Comparison of ENCODE assay signal across 8 cellular contexts in the genomic region with DNA sequence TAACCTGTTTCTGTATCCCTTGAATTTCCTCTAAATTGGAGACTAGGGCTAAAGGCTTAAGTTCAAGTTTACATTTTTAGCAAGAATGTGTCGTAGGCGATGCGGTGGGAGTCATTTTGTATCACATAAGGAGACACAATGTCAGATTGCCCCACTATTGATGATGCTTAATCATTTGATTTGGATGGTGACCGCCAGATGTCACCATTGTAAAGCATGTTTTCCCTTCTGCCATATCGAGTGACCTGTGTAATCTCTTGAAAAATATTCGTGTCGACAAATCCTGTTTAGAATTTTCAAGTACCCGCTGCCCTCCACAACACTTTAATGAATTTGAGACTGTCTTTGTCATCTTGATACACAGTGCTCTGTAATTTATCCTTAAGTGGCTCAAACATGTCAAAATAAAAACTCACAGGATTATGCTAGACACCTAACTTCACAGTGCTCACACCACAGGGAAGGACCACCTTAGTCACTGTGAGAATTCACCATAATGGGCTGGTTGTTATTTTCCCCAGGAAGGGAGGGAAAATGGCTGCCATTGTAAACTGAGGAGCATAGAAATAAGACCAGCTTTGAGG. TPM values are rescaled to one million over a fixed set of nuclear protein-coding genes. Genes with fewer than 3 reads are reported as not detected.
DNase-seq lines count a peak whose midpoint lies in the region; FAIRE-seq and TF ChIP-seq lines count a peak whose summit lies in the region.

No MANE protein-coding gene starts in this region.

- H3K4me3 ChIP-seq in OCI-LY7 (ENCODE audit: low read depth, low read length, poor library complexity, severe bottlenecking): no peak overlapping the region
- no peak overlapping the region for H3K4me3 ChIP-seq in endothelial cell of umbilical vein (replicated peaks in 1 of 3; ENCODE audit: insufficient read depth in 1 of 3, low read depth in 1 of 3, low read length in 3 of 3)
- no peak overlapping the region for H3K4me3 ChIP-seq in retinal pigment epithelial cell (ENCODE audit: low read length)

- TF ChIP-seq CTCF in OCI-LY7 (conservative IDR thresholded peaks at IDR 0.05; ENCODE audit: low read length) (peak; percentile 26; the same call in 1 of the 2 replicates), endothelial cell of umbilical vein (IDR thresholded peaks at IDR 0.05; ENCODE audit: extremely low read depth in 1 of 2, insufficient read depth in 1 of 2, low read depth in 1 of 2, low read length in 2 of 2) (no peak), retinal pigment epithelial cell (conservative IDR thresholded peaks at IDR 0.05; ENCODE audit: low read depth, low read length) (peak; percentile 48)

- no peaks in the 10 kb centered on the region for H3K36me3 ChIP-seq in OCI-LY7 (ENCODE audit: insufficient read depth, low read length)
- H3K36me3 ChIP-seq in endothelial cell of umbilical vein (ENCODE audit: control insufficient read depth in 2 of 2, extremely low read depth in 1 of 2, insufficient read depth in 2 of 2, low read length in 2 of 2): no peaks in the 10 kb centered on the region

- H3K9ac ChIP-seq in endothelial cell of umbilical vein (replicated peaks; ENCODE audit: extremely low read depth, insufficient read depth, low read length): no peak overlapping the region

- no peak for TF ChIP-seq POLR2A in endothelial cell of umbilical vein (IDR thresholded peaks at IDR 0.05; ENCODE audit: low read depth, low read length)

- intact Hi-C loops in OCI-LY7 (cut with micrococcal nuclease; ENCODE audit: unreplicated experiment): no loop called here
- intact Hi-C loops in endothelial cell of umbilical vein (cut with micrococcal nuclease): loop anchor here (5.0 kb wide), 1 partner anchor 187 kb away; no protein-coding TSS in a partner anchor

- no peaks in the 10 kb centered on the region for H3K9me3 Mint-ChIP-seq in activated T-cell treated with anti-CD3 and anti-CD28 coated beads, Interleukin-2, amount 50 U/mL, for 24 hours

- dilution Hi-C loops in endothelial cell of umbilical vein (cut with MboI; ENCODE audit: extremely low pct_ligation_motif_present, low sequenced_read_pairs): no loop called here

- H3K4me1 Mint-ChIP-seq in activated T-cell treated with anti-CD3 and anti-CD28 coated beads, Interleukin-2, amount 50 U/mL, for 24 hours (ENCODE audit: low read depth): no peaks in the 10 kb centered on the region

- H3K9me1 ChIP-seq in endothelial cell of umbilical vein (replicated peaks; ENCODE audit: control insufficient read depth, extremely low read depth, insufficient read depth, low read length): no peaks in the 10 kb centered on the region

- no peak overlapping the region for H3K4me2 ChIP-seq in OCI-LY7 (ENCODE audit: low read length)
- H3K4me2 ChIP-seq in endothelial cell of umbilical vein (ENCODE audit: insufficient read depth, low read length): no peak overlapping the region

- no TSS peak for BruUV-seq in OCI-LY7 (replicated peaks; lab: Mats Ljungman, UMichigan)
- BruUV-seq in endothelial cell of umbilical vein (replicated peaks; lab: Mats Ljungman, UMichigan): no TSS peak

- H3K4me3 Mint-ChIP-seq in activated T-cell treated with anti-CD3 and anti-CD28 coated beads, Interleukin-2, amount 50 U/mL, for 24 hours: no peak overlapping the region

- FAIRE-seq in endothelial cell of umbilical vein (lab: Jason Lieb, UNC): peak; percentile 46

- H3K27me3 ChIP-seq in endothelial cell of umbilical vein (ENCODE audit: control insufficient read depth in 2 of 2, insufficient read depth in 2 of 2, low read length in 2 of 2): peaks cover 10% of the 10 kb centered on the region in 2 experiments

- no peak overlapping the region for H3K27ac Mint-ChIP-seq in activated T-cell treated with anti-CD3 and anti-CD28 coated beads, Interleukin-2, amount 50 U/mL, for 24 hours

- CTCF ChIA-PET in OCI-LY7 (lab: Charles Lee; ENCODE audit: unreplicated experiment): no interaction called here
- CTCF ChIA-PET in endothelial cell of umbilical vein (lab: Charles Lee): interaction anchor here (1.1 to 1.3 kb wide), 2 partner anchors 22 to 187 kb away, joined by 3 to 6 read pairs; no protein-coding TSS in a partner anchor

- POLR2A ChIA-PET in OCI-LY7 (lab: Charles Lee) (no interaction called here), endothelial cell of umbilical vein (lab: Charles Lee) (no interaction called here)

- H3K9me3 ChIP-seq in OCI-LY7 (ENCODE audit: low read length) (no peaks in the 10 kb centered on the region), endothelial cell of umbilical vein (replicated peaks; ENCODE audit: control insufficient read depth, insufficient read depth, low read length) (no peaks in the 10 kb centered on the region)

- H2AFZ ChIP-seq in OCI-LY7 (ENCODE audit: low read length): no peak overlapping the region
- H2AFZ ChIP-seq in endothelial cell of umbilical vein (ENCODE audit: low read depth, low read length): no peak overlapping the region

- H3K79me2 ChIP-seq in OCI-LY7 (ENCODE audit: insufficient read depth, low read depth, low read length) (no peaks in the 10 kb centered on the region), endothelial cell of umbilical vein (ENCODE audit: control insufficient read depth, insufficient read depth, low read length) (no peaks in the 10 kb centered on the region)

- no peaks in the 10 kb centered on the region for H3K36me3 Mint-ChIP-seq in activated T-cell treated with anti-CD3 and anti-CD28 coated beads, Interleukin-2, amount 50 U/mL, for 24 hours (ENCODE audit: low read depth)

- H4K20me1 ChIP-seq in OCI-LY7 (ENCODE audit: insufficient read depth, low read length): no peaks in the 10 kb centered on the region
- H4K20me1 ChIP-seq in endothelial cell of umbilical vein (replicated peaks; ENCODE audit: control insufficient read depth, extremely low read depth, insufficient read depth, low read length): no peaks in the 10 kb centered on the region

- H3K4me1 ChIP-seq in OCI-LY7 (ENCODE audit: insufficient read depth, low read length, poor library complexity, severe bottlenecking) (no peaks in the 10 kb centered on the region), endothelial cell of umbilical vein (ENCODE audit: control insufficient read depth, extremely low read depth, insufficient read depth, low read length) (no peaks in the 10 kb centered on the region)

- no peak overlapping the region for H3K27ac ChIP-seq in OCI-LY7 (ENCODE audit: low read depth, low read length, poor library complexity, severe bottlenecking)
- no peak overlapping the region for H3K27ac ChIP-seq in endothelial cell of umbilical vein (ENCODE audit: insufficient read depth, low read depth, low read length)

- peaks cover 45% of the 10 kb centered on the region for H3K27me3 Mint-ChIP-seq in activated T-cell treated with anti-CD3 and anti-CD28 coated beads, Interleukin-2, amount 50 U/mL, for 24 hours

- DNase-seq in DMS 273 treated with DMSO at 0.1 percent for 48 hours (lab: John Stamatoyannopoulos, UW) (peak; percentile 0), HPDE6-E6E7 (ENCODE audit: extremely low spot score) (peak; percentile 44), OCI-LY7 (ENCODE audit: low spot score) (no peak), endothelial cell of umbilical vein (ENCODE audit: low read depth, low spot score) (peak; percentile 33), retinal pigment epithelial cell (ENCODE audit: low read depth) (no peak), NCI-H1048 (lab: John Stamatoyannopoulos, UW) (no peak), epidermal melanocyte (ENCODE audit: insufficient read length, low spot score) (no peak)
- no peak for DNase-seq in activated T-cell treated with anti-CD3 and anti-CD28 coated beads, Interleukin-2, amount 50 U/mL, for 24 hours

- no peaks in the 10 kb centered on the region for H3K9me2 ChIP-seq in OCI-LY7 (ENCODE audit: insufficient read depth, low read length)

TF ChIP-seq in endothelial cell of umbilical vein, 7 proteins besides CTCF, POLR2A, EP300 and RAD21:
- no peak for TF ChIP-seq GATA2 (IDR thresholded peaks at IDR 0.05; ENCODE audit: insufficient read depth, insufficient read length, low read depth, low read length)
- TF ChIP-seq, protein P1, sequence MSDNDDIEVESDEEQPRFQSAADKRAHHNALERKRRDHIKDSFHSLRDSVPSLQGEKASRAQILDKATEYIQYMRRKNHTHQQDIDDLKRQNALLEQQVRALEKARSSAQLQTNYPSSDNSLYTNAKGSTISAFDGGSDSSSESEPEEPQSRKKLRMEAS (IDR thresholded peaks at IDR 0.05; ENCODE audit: insufficient read depth, insufficient read length): no peak
- no peak for TF ChIP-seq FOS (IDR thresholded peaks at IDR 0.05; ENCODE audit: borderline replicate concordance, insufficient read depth, low read length)
- no peak for TF ChIP-seq EZH2 (IDR thresholded peaks at IDR 0.05; ENCODE audit: borderline replicate concordance, low read depth, low read length, severe bottlenecking)
- TF ChIP-seq JUN (IDR thresholded peaks at IDR 0.05; ENCODE audit: borderline replicate concordance, insufficient read depth, insufficient read length, low read depth): no peak
- no peak for TF ChIP-seq POLR2AphosphoS5 (IDR thresholded peaks at IDR 0.05; ENCODE audit: insufficient read depth, low read depth, low read length)
- TF ChIP-seq MYC (IDR thresholded peaks at IDR 0.05; ENCODE audit: low read depth, low read length): no peak

RNA-seq across cellular contexts. Expression of a gene that starts 34.5 kb away (rescaled TPM):
- total RNA-seq in OCI-LY7 (2014; rRNA removed; shearing (Covaris generic)): not detected in 2 replicates
- total RNA-seq in OCI-LY7 (2022) (not detected in 2 replicates), endothelial cell of umbilical vein (not detected in 2 replicates)
- not detected in 2 replicates for polyA plus RNA-seq in endothelial cell of umbilical vein
- not detected in 2 replicates for polyA plus RNA-seq in endothelial cell of umbilical vein (2011; cell fraction: cytosol; rRNA removed)
- not detected in 2 replicates for polyA plus RNA-seq in endothelial cell of umbilical vein (2011; cell fraction: nucleus; rRNA removed)
- polyA plus RNA-seq in endothelial cell of umbilical vein (2012): 0.10 TPM in 1 of 2 replicates, not detected in the other
- not detected in 2 replicates for polyA minus RNA-seq in endothelial cell of umbilical vein
- not detected for polyA minus RNA-seq in endothelial cell of umbilical vein (2011; cell fraction: cytosol; rRNA and poly(A)+ RNA removed)
- not detected in 2 replicates for polyA minus RNA-seq in endothelial cell of umbilical vein (2011; cell fraction: nucleus; rRNA and poly(A)+ RNA removed)

Comparison
In these comparisons a context has a peak if more than half of its experiments do, and no peak if none do; other contexts are left out.
1. DNase-seq: peak in DMS 273 treated with DMSO at 0.1 percent for 48 hours (single experiment), HPDE6-E6E7 (single experiment) and endothelial cell of umbilical vein (single experiment); none in OCI-LY7 (single experiment), retinal pigment epithelial cell (single experiment), NCI-H1048 (single experiment), activated T-cell treated with anti-CD3 and anti-CD28 coated beads, Interleukin-2, amount 50 U/mL, for 24 hours (single experiment) and epidermal melanocyte (single experiment).
2. CTCF ChIP-seq: peak in OCI-LY7 (single experiment) and retinal pigment epithelial cell (single experiment); none in endothelial cell of umbilical vein (0 of 2).